In genomic region chr6:80006541-80006940, GRCh38 we compare ENCODE assay signal across 1 cellular context.
TF ChIP-seq lines count a peak whose summit lies in the region.

No MANE protein-coding gene starts in this region.

TF ChIP-seq in GM12878, 131 proteins besides CTCF, POLR2A, EP300 and RAD21:
- no peak for TF ChIP-seq EED (IDR thresholded peaks at IDR 0.05; ENCODE audit: low read depth)
- TF ChIP-seq ASH2L (IDR thresholded peaks at IDR 0.05; ENCODE audit: borderline replicate concordance, low read depth), result no peak
- no peak for TF ChIP-seq RELB (IDR thresholded peaks at IDR 0.05; ENCODE audit: low read depth)
- TF ChIP-seq ELK1 (IDR thresholded peaks at IDR 0.05; ENCODE audit: low read depth, low read length), result no peak
- TF ChIP-seq IRF3 (IDR thresholded peaks at IDR 0.05), result no peak
- no peak for TF ChIP-seq IRF5 (IDR thresholded peaks at IDR 0.05; ENCODE audit: borderline replicate concordance)
- no peak for TF ChIP-seq BCL3 (IDR thresholded peaks at IDR 0.05; ENCODE audit: borderline replicate concordance, insufficient read depth, low read depth, low read length, poor library complexity, severe bottlenecking)
- no peak for TF ChIP-seq HCFC1 (IDR thresholded peaks at IDR 0.05; ENCODE audit: low read length)
- TF ChIP-seq SIX5 (IDR thresholded peaks at IDR 0.05; ENCODE audit: low read depth, low read length, severe bottlenecking), result no peak
- no peak for TF ChIP-seq EGR1 (IDR thresholded peaks at IDR 0.05; ENCODE audit: borderline replicate concordance in 1 of 2, low read depth in 2 of 2, low read length in 2 of 2)
- no peak for TF ChIP-seq FOXM1 (IDR thresholded peaks at IDR 0.05; ENCODE audit: low read depth, low read length)
- TF ChIP-seq ZNF384 (IDR thresholded peaks at IDR 0.05; ENCODE audit: borderline replicate concordance, low read depth, low read length), result no peak
- no peak for TF ChIP-seq NR2F1 (conservative IDR thresholded peaks at IDR 0.05)
- no peak for TF ChIP-seq BACH1 (IDR thresholded peaks at IDR 0.05; ENCODE audit: borderline replicate concordance)
- no peak for TF ChIP-seq SP1 (IDR thresholded peaks at IDR 0.05; ENCODE audit: low read depth, low read length)
